In genomic region chr3:49327485-49327884, GRCh38 we compare ENCODE assay signal across 1 cellular context.
TF ChIP-seq lines count a peak whose summit lies in the region.

No MANE protein-coding gene starts in this region.

TF ChIP-seq in liver, 16 proteins besides CTCF, POLR2A, EP300 and RAD21 (continued from another document):
- TF ChIP-seq MAX (IDR thresholded peaks at IDR 0.05) (no peak), HNF4G (IDR thresholded peaks at IDR 0.05) (no peak), TAF1 (conservative IDR thresholded peaks at IDR 0.05) (no peak), JUND (IDR thresholded peaks at IDR 0.05) (no peak), NR2F2 (IDR thresholded peaks at IDR 0.05) (no peak), FOXA1 (IDR thresholded peaks at IDR 0.05) (no peak), YY1 (IDR thresholded peaks at IDR 0.05) (no peak), HNF4A (conservative IDR thresholded peaks at IDR 0.05) (no peak), GABPA (IDR thresholded peaks at IDR 0.05 in 1 of 2, conservative IDR thresholded peaks at IDR 0.05 in 1 of 2) (no peak), ATF3 (IDR thresholded peaks at IDR 0.05) (no peak), RXRA (IDR thresholded peaks at IDR 0.05) (no peak), ZBTB33 (IDR thresholded peaks at IDR 0.05) (no peak)
